ENCODE assay signal across 26 cellular contexts in genomic region chr1:2829846-2830615, GRCh38. TPM values are rescaled to one million over a fixed set of nuclear protein-coding genes. Genes with fewer than 3 reads are reported as not detected.
"Had no signal": no experiment of that assay in that cellular context is flagged by ENCODE, and none has a peak within 500 bp of the region (broad histone marks: within the 10 kb centered on the region; RNA-seq: fewer than 3 reads in every experiment).

No MANE protein-coding gene starts in this region.

- H2AFZ ChIP-seq: hepatocyte had no signal

- H3K27me3 Mint-ChIP-seq: dendritic cell treated with granulocyte-macrophage colony-stimulating factor and Interleukin-4, amounts not matched to agents 40 ng/mL and 50 ng/mL, for 4 days had no signal

- ATAC-seq: effector memory CD8-positive, alpha-beta T cell; esophagus mucosa; gastrocnemius medialis; heart left ventricle; left cardiac atrium; left lung; left ventricle myocardium superior had no signal

- H3K27ac Mint-ChIP-seq: dendritic cell treated with granulocyte-macrophage colony-stimulating factor and Interleukin-4, amounts not matched to agents 40 ng/mL and 50 ng/mL, for 4 days; effector memory CD8-positive, alpha-beta T cell; endodermal cell; immature natural killer cell; memory B cell had no signal

- H3K4me3 Mint-ChIP-seq: dendritic cell treated with granulocyte-macrophage colony-stimulating factor and Interleukin-4, amounts not matched to agents 40 ng/mL and 50 ng/mL, for 4 days; effector memory CD8-positive, alpha-beta T cell; endodermal cell; immature natural killer cell; memory B cell had no signal

- H3K4me2 ChIP-seq: hepatocyte had no signal

- H3K27me3 ChIP-seq: colonic mucosa, hepatocyte had no signal

- H3K9me3 ChIP-seq: colonic mucosa, gastrocnemius medialis had no signal

- H3K36me3 Mint-ChIP-seq: immature natural killer cell had no signal

- DNase-seq: colonic mucosa; cortex of kidney; effector CD8-positive, alpha-beta T cell; effector memory CD8-positive, alpha-beta T cell; endodermal cell; erythroblast; esophagus squamous epithelium; foreskin fibroblast; foreskin melanocyte; gastrocnemius medialis; hypothalamus; immature natural killer cell; islet precursor cell; left cardiac atrium; left ventricle myocardium superior; mammary epithelial cell; mesendoderm; midbrain had no signal

- H3K4me3 ChIP-seq: colonic mucosa, esophagus squamous epithelium, gastrocnemius medialis, heart left ventricle, hepatocyte, left lung, lung had no signal

- H3K79me2 ChIP-seq: hepatocyte had no signal

- H3K4me1 Mint-ChIP-seq: endodermal cell, immature natural killer cell, memory B cell had no signal

- H3K4me1 ChIP-seq: colonic mucosa, esophagus squamous epithelium, gastrocnemius medialis, heart left ventricle, left lung had no signal

- H3K27ac ChIP-seq: colonic mucosa, epithelial cell of prostate, esophagus squamous epithelium, gastrocnemius medialis, heart left ventricle, hepatocyte, left lung had no signal

- H3K36me3 ChIP-seq: colonic mucosa, esophagus squamous epithelium, gastrocnemius medialis, heart left ventricle, left lung had no signal

RNA-seq across cellular contexts. Expression of gene TTC34, which starts 28.5 kb away (rescaled TPM):
- total RNA-seq: gastrocnemius medialis had no signal
